Comparison of ENCODE assay signal across 9 cellular contexts in genomic region chr3:37867144-37867543, GRCh38. TPM values are rescaled to one million over a fixed set of nuclear protein-coding genes. Genes with fewer than 3 reads are reported as not detected.
"Had no signal": no experiment of that assay in that cellular context is flagged by ENCODE, and none has a peak within 500 bp of the region (broad histone marks: within the 10 kb centered on the region; RNA-seq: fewer than 3 reads in every experiment).

No MANE protein-coding gene starts in this region.

- H3K4me3 ChIP-seq: K562 had no signal

- H3K9ac ChIP-seq: KMS-11 had no signal

- H3K27ac ChIP-seq: HL-60, KMS-11 had no signal

- FAIRE-seq: HepG2, HTR-8/SVneo, K562 had no signal

- H3K4me2 ChIP-seq: KMS-11 had no signal

- DNase-seq: IMR-90, KBM-7, KG1 had no signal

- ATAC-seq: HepG2, K562 had no signal

RNA-seq across cellular contexts. Expression of gene CTDSPL, which starts 5.5 kb away (rescaled TPM):
- polyA plus RNA-seq: IgD-negative memory B cell had no signal
